Comparison of ENCODE assay signal across 18 cellular contexts in genomic region chr4:168388890-168389289, GRCh38.
DNase-seq lines count a peak whose midpoint lies in the region; FAIRE-seq lines count a peak whose summit lies in the region.
"Had no signal": no experiment of that assay in that cellular context is flagged by ENCODE, and none has a peak within 500 bp of the region (broad histone marks: within the 10 kb centered on the region; RNA-seq: fewer than 3 reads in every experiment).

No MANE protein-coding gene starts in this region.

- in situ Hi-C loops in HAP-1 (cut with MboI; ENCODE audit: low sequenced_read_pairs): no loop called here

- H3K27me3 ChIP-seq in HAP-1 (ENCODE audit: low read depth): no peaks in the 10 kb centered on the region; the same call in 1 of the 2 replicates
- H3K27me3 ChIP-seq: ascending aorta, heart right ventricle, SJCRH30 had no signal

- H3K27ac ChIP-seq in epithelial cell of prostate: peak overlapping the region; percentile 70
- H3K27ac ChIP-seq: ascending aorta, heart right ventricle, left ventricle myocardium inferior, SJCRH30, thoracic aorta had no signal

- no peak overlapping the region for H3K4me3 ChIP-seq in HAP-1
- H3K4me3 ChIP-seq: ascending aorta, heart right ventricle, left ventricle myocardium inferior, SJCRH30, thoracic aorta had no signal

- no peaks in the 10 kb centered on the region for H3K9me3 ChIP-seq in HAP-1
- H3K9me3 ChIP-seq: ascending aorta, heart right ventricle, left ventricle myocardium inferior, SJCRH30, thoracic aorta had no signal

- no peaks in the 10 kb centered on the region for H3K4me1 ChIP-seq in HAP-1
- H3K4me1 ChIP-seq: ascending aorta, SJCRH30 had no signal

- DNase-seq in EL (peak; percentile 52), RCC 7860 (ENCODE audit: low spot score) (peak; percentile 51), epithelial cell of prostate (ENCODE audit: low read depth, low spot score) (peak; percentile 48), lung microvascular endothelial cell (ENCODE audit: low read depth in 2 of 2) (peak; percentile 31 to 87), HAP-1 (ENCODE audit: low spot score in 2 of 2) (no peak), nucleus accumbens (lab: John Stamatoyannopoulos, UW) (no peak), superior temporal gyrus (ENCODE audit: extremely low spot score) (no peak)
- DNase-seq in activated T-cell treated with anti-CD3 and anti-CD28 coated beads, Interleukin-2, amount 50 U/mL, for 1 hour: no peak
- DNase-seq: activated CD8-positive, alpha-beta T cell treated with anti-CD3 and anti-CD28 coated beads for 36 hours; CD4-positive, CD25-positive, alpha-beta regulatory T cell; heart right ventricle; left ventricle myocardium inferior; naive thymus-derived CD4-positive, alpha-beta T cell; NCI-H2171; SJCRH30 had no signal

- no peaks in the 10 kb centered on the region for H3K36me3 ChIP-seq in HAP-1 (replicated peaks)
- H3K36me3 ChIP-seq: SJCRH30 had no signal

- peak; percentile 81 for FAIRE-seq in RCC 7860 (lab: Jason Lieb, UNC)
- FAIRE-seq: HTR-8/SVneo had no signal

Comparison
In these comparisons a context has a peak if more than half of its experiments do, and no peak if none do; other contexts are left out.
1. DNase-seq: peak in EL (single experiment), RCC 7860 (single experiment), epithelial cell of prostate (single experiment) and lung microvascular endothelial cell (2 of 2); none in HAP-1 (0 of 2), nucleus accumbens (0 of 56), superior temporal gyrus (single experiment) and activated T-cell treated with anti-CD3 and anti-CD28 coated beads, Interleukin-2, amount 50 U/mL, for 1 hour (single experiment).